14 cellular contexts compared by ENCODE assay signal in the genomic region with DNA sequence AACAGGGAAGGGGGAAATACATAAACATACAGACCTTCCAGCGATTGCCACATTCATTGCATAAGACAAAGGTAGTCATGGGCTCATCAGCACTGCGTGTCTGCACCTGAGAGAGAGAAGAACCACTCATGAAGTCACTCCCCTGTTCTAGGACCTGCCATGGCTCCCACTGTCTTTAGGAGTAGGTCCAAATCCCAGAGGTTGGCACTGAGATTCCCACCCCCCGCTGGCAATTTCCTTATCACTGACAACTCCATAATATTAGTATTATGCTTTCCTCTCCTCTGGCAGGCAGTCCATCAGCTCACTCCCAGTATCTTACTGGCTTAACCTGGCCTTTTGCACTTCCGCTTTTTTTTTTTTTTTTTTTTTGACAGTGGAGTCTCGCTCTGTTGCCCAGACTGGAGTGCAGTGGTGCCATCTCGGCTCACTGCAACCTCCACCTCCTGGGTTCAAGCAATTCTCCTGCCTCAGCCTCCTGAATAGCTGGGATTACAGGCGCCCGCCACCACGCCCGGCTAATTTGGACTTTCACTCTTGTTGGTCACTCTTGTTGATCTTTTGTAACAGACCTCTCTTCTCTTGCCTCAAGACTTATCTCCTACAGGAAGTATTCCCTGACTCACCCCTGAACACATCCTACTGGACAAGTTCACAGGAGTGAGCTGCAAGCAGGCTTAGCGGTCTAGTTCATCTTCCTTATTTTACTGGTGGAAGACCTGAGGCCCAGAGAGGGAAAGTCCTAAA. TPM values are rescaled to one million over a fixed set of nuclear protein-coding genes. Genes with fewer than 3 reads are reported as not detected.
DNase-seq lines count a peak whose midpoint lies in the region; ATAC-seq and TF ChIP-seq lines count a peak whose summit lies in the region.
"Had no signal": no experiment of that assay in that cellular context is flagged by ENCODE, and none has a peak within 500 bp of the region (broad histone marks: within the 10 kb centered on the region; RNA-seq: fewer than 3 reads in every experiment).

No MANE protein-coding gene starts in this region.

- no peaks in the 10 kb centered on the region for H3K9me3 ChIP-seq in RWPE2 (ENCODE audit: severe bottlenecking)
- no peaks in the 10 kb centered on the region for H3K9me3 ChIP-seq in sigmoid colon
- H3K9me3 ChIP-seq: vagina had no signal

- peaks cover 26% of the 10 kb centered on the region for H3K4me1 ChIP-seq in RWPE2 (ENCODE audit: insufficient read depth, poor library complexity, severe bottlenecking)
- peaks cover 0 to 11% (median 5%) of the 10 kb centered on the region in 4 donors for H3K4me1 ChIP-seq in sigmoid colon
- H3K4me1 ChIP-seq: parathyroid adenoma had no signal

- no peak for TF ChIP-seq POLR2A in sigmoid colon (IDR thresholded peaks at IDR 0.05)

- DNase-seq in HPDE6-E6E7 (ENCODE audit: extremely low spot score) (peak; percentile 85), RWPE2 (ENCODE audit: low spot score) (no peak), fibroblast of gingiva (ENCODE audit: low read depth) (peak; percentile 39), sigmoid colon (peak; percentile 4), GM13977 (ENCODE audit: low spot score) (no peak), cerebellum (ENCODE audit: low spot score) (no peak), superior temporal gyrus (ENCODE audit: extremely low spot score) (no peak)
- DNase-seq: activated CD4-positive, alpha-beta T cell treated with anti-CD3 and anti-CD28 coated beads for 36 hours; activated naive CD4-positive, alpha-beta T cell treated with Interleukin-2 at 50 U/mL for 16 hours; effector CD8-positive, alpha-beta T cell; left cardiac atrium; NCI-H1417 treated with DMSO at 0.1 percent for 48 hours had no signal

- in situ Hi-C loops in GM13977 (cut with MboI; ENCODE audit: low pct_unique_long_range_greater_than_20kb, low sequenced_read_pairs, unreplicated experiment): no loop called here

- no peak overlapping the region for H3K4me3 ChIP-seq in RWPE2 (ENCODE audit: severe bottlenecking)
- H3K4me3 ChIP-seq in sigmoid colon: no peak overlapping the region
- H3K4me3 ChIP-seq: vagina had no signal

- ATAC-seq in RWPE2 (ENCODE audit: low read depth): peak; percentile 88
- ATAC-seq: activated CD4-positive, alpha-beta T cell treated with anti-CD3 and anti-CD28 coated beads for 36 hours had no signal

- H3K27ac ChIP-seq in RWPE2 (ENCODE audit: poor library complexity, severe bottlenecking): peak overlapping the region; percentile 71
- peak overlapping the region in 3 of 4 donors; percentile 28 to 57 (median 35) for H3K27ac ChIP-seq in sigmoid colon
- H3K27ac ChIP-seq: parathyroid adenoma, vagina had no signal

- H3K27me3 ChIP-seq in RWPE2 (ENCODE audit: insufficient read depth, poor library complexity, severe bottlenecking) (no peaks in the 10 kb centered on the region), sigmoid colon (no peaks in the 10 kb centered on the region)
- H3K27me3 ChIP-seq: vagina had no signal

- intact Hi-C loops in sigmoid colon (cut with DNase I): no loop called here

- TF ChIP-seq CTCF in RWPE2 (IDR thresholded peaks at IDR 0.05; ENCODE audit: poor library complexity, severe bottlenecking) (no peak), sigmoid colon (IDR thresholded peaks at IDR 0.05) (no peak), GM13977 (IDR thresholded peaks at IDR 0.05; ENCODE audit: extremely low read depth, insufficient read depth, missing control alignments) (no peak)

- WGBS in sigmoid colon, 2 donors: 73 to 81% methylated on average over 11 of the region's 11 CpGs

- H3K36me3 ChIP-seq in RWPE2 (ENCODE audit: low read depth) (no peaks in the 10 kb centered on the region), sigmoid colon (peaks cover 0 to 37% (median 2%) of the 10 kb centered on the region in 4 donors)

- no peak for TF ChIP-seq EP300 in sigmoid colon (IDR thresholded peaks at IDR 0.05)

RNA-seq across cellular contexts. Expression of gene ZNF436, which starts 14.8 kb away (rescaled TPM):
- 10 to 100 TPM; 14.5 to 41.3 (median 16.8) TPM for total RNA-seq in sigmoid colon
- polyA plus RNA-seq in sigmoid colon: 1 to 10 TPM; 4.2 to 7.0 (median 5.1) TPM
- total RNA-seq in cerebellum: 63.0 TPM

RNA-seq across cellular contexts. Expression of gene TCEA3, which starts 40.1 kb away (rescaled TPM):
- total RNA-seq in sigmoid colon: 10 to 100 TPM; 26.9 to 66.2 (median 38.2) TPM
- polyA plus RNA-seq in sigmoid colon: 100 to 1,000 TPM in 2 of 3 donors, 10 to 100 TPM in 1; 75.6 to 222 (median 162) TPM
- 4.7 TPM for total RNA-seq in cerebellum

RNA-seq across cellular contexts. Expression of gene HNRNPR, which starts 40.4 kb away (rescaled TPM):
- 10 to 100 TPM; 59.3 to 72.1 (median 62.8) TPM for total RNA-seq in sigmoid colon
- 10 to 100 TPM; 62.9 to 89.2 (median 70.3) TPM for polyA plus RNA-seq in sigmoid colon
- total RNA-seq in cerebellum: 149 TPM

Comparison
In these comparisons a context has a peak if more than half of its experiments do, and no peak if none do; other contexts are left out.
1. DNase-seq: peak in HPDE6-E6E7 (single experiment), fibroblast of gingiva (single experiment) and sigmoid colon (single experiment); none in RWPE2 (single experiment), GM13977 (single experiment), cerebellum (single experiment) and superior temporal gyrus (single experiment).